8 cellular contexts compared by ENCODE assay signal in the genomic region with DNA sequence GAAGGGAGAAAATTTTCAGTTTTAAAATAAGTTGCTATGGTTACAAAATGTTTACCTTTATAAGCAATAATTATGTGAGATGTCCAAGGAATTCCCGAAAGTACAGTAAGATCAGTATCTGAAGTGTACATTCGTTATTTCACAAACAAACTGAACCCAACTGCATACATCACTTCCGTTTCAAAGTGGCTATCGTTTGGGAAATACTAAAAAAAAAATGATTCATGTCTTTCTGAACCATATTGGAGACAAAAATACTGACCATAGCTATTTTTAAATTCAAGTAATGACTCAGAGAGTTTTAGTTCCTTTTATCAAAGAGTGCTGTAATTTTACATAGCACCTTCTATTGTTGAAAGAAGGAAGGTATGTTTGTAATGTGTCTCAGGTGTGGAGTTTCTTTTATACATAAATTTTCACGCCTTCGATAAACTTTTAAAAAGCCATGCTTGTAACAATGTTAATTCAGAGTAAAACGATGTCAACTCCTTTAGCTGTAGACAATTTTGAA. TPM values are rescaled to one million over a fixed set of nuclear protein-coding genes. Genes with fewer than 3 reads are reported as not detected.
DNase-seq lines count a peak whose midpoint lies in the region; ATAC-seq, FAIRE-seq and TF ChIP-seq lines count a peak whose summit lies in the region.

No MANE protein-coding gene starts in this region.

- no peaks in the 10 kb centered on the region for H3K9me3 Mint-ChIP-seq in central memory CD8-positive, alpha-beta T cell

- H3K4me1 Mint-ChIP-seq in central memory CD8-positive, alpha-beta T cell, result peaks cover 47% of the 10 kb centered on the region

- no peak overlapping the region for H2AFZ ChIP-seq in Karpas-422 (ENCODE audit: low read length)

- H3K9me3 ChIP-seq in Karpas-422 (ENCODE audit: low read length) (no peaks in the 10 kb centered on the region), thoracic aorta (no peaks in the 10 kb centered on the region), uterus (no peaks in the 10 kb centered on the region)

- no peaks in the 10 kb centered on the region; the same call in 1 of the 2 replicates for H3K36me3 ChIP-seq in Karpas-422 (ENCODE audit: insufficient read depth, low read length)
- no peaks in the 10 kb centered on the region for H3K36me3 ChIP-seq in thoracic aorta
- no peaks in the 10 kb centered on the region for H3K36me3 ChIP-seq in uterus

- TF ChIP-seq POLR2A in GM12892 (IDR thresholded peaks at IDR 0.05; ENCODE audit: low read depth, low read length), result no peak
- TF ChIP-seq POLR2A in uterus (IDR thresholded peaks at IDR 0.05), result no peak

- peak; percentile 93 for FAIRE-seq in GM12892 (lab: Jason Lieb, UNC)

- no peaks in the 10 kb centered on the region for H3K27me3 Mint-ChIP-seq in central memory CD8-positive, alpha-beta T cell

- H3K79me2 ChIP-seq in Karpas-422 (ENCODE audit: low read length), result peaks cover 96% of the 10 kb centered on the region

- peak overlapping the region; percentile 20; the same call in 1 of the 2 replicates for H3K9ac ChIP-seq in Karpas-422 (ENCODE audit: low read length)

- peaks cover 1% of the 10 kb centered on the region for H3K36me3 Mint-ChIP-seq in central memory CD8-positive, alpha-beta T cell (ENCODE audit: insufficient read depth)

- H3K27ac ChIP-seq in Karpas-422 (ENCODE audit: low read length) (peak overlapping the region; percentile 86), thoracic aorta (peak overlapping the region in 1 of 2 donors; percentile 63), uterus (peak overlapping the region in 1 of 2 donors; percentile 20)

- TF ChIP-seq CTCF in thoracic aorta (IDR thresholded peaks at IDR 0.05) (no peak), uterus (IDR thresholded peaks at IDR 0.05) (no peak)

- peak overlapping the region; percentile 48 for H3K4me2 ChIP-seq in Karpas-422 (ENCODE audit: low read depth, low read length, poor library complexity, severe bottlenecking)

- H4K20me1 ChIP-seq in Karpas-422 (ENCODE audit: insufficient read depth, low read depth, low read length), result no peaks in the 10 kb centered on the region

- H3K4me1 ChIP-seq in Karpas-422 (ENCODE audit: low read length) (peaks cover 94% of the 10 kb centered on the region), thoracic aorta (ENCODE audit: control insufficient read depth in 1 of 2, low read depth in 2 of 2) (peaks cover 13 to 28% of the 10 kb centered on the region in 2 donors), uterus (peaks cover 0 to 5% of the 10 kb centered on the region in 2 donors)

- H3K9me2 ChIP-seq in Karpas-422 (replicated peaks; ENCODE audit: insufficient read depth, low read length), result no peaks in the 10 kb centered on the region

- peak overlapping the region; percentile 27 for H3K4me3 ChIP-seq in Karpas-422 (ENCODE audit: low read length)
- peak overlapping the region; percentile 17 for H3K4me3 ChIP-seq in thoracic aorta
- no peak overlapping the region for H3K4me3 ChIP-seq in uterus

- H3K4me3 Mint-ChIP-seq in central memory CD8-positive, alpha-beta T cell, result no peak overlapping the region

- DNase-seq in GM12892 (ENCODE audit: insufficient read length), result peak; percentile 4
- DNase-seq in Karpas-422, result peak; percentile 90
- DNase-seq in central memory CD8-positive, alpha-beta T cell (ENCODE audit: low spot score in 2 of 2), result no peak
- DNase-seq in thoracic aorta (ENCODE audit: low spot score), result no peak
- DNase-seq in central memory CD4-positive, alpha-beta T cell, result no peak
- DNase-seq in DMS53 (lab: John Stamatoyannopoulos, UW), result no peak
- no peak for DNase-seq in uterus

- peak; percentile 80 for ATAC-seq in GM21723 (IDR thresholded peaks at IDR 0.05; ENCODE audit: unreplicated experiment)
- ATAC-seq in central memory CD8-positive, alpha-beta T cell (replicated peaks; ENCODE audit: extremely low read depth, poor library complexity, severe bottlenecking), result no peak
- ATAC-seq in thoracic aorta (ENCODE audit: insufficient number of reproducible peaks, low FRiP score, low read depth), result peak; percentile 52

- intact Hi-C loops in uterus (cut with DNase I; ENCODE audit: low total_unique reads), result no loop called here

- H3K27me3 ChIP-seq in Karpas-422 (ENCODE audit: low read length), result no peaks in the 10 kb centered on the region
- H3K27me3 ChIP-seq in thoracic aorta (replicated peaks; ENCODE audit: insufficient read depth), result no peaks in the 10 kb centered on the region
- no peaks in the 10 kb centered on the region for H3K27me3 ChIP-seq in uterus

- H3K27ac Mint-ChIP-seq in central memory CD8-positive, alpha-beta T cell (ENCODE audit: low read depth), result peak overlapping the region; percentile 24

RNA-seq across cellular contexts. Expression of a gene that starts 8.0 kb away (rescaled TPM):
- polyA plus RNA-seq in GM12892 (2012; ENCODE audit: missing spikeins), result 22.0 TPM
- total RNA-seq in Karpas-422 (2014; rRNA removed; shearing (Covaris generic); ENCODE audit: low replicate concordance), result 70.3 and 113 TPM in 2 replicates
- total RNA-seq in thoracic aorta, result 10 to 100 TPM; 42.5 to 60.2 TPM
- 10 to 100 TPM; 20.0 to 86.8 (median 37.6) TPM for total RNA-seq in uterus

Comparison
In these comparisons a context has a peak if more than half of its experiments do, and no peak if none do; other contexts are left out.
1. DNase-seq: peak in GM12892 (single experiment) and Karpas-422 (single experiment); none in central memory CD8-positive, alpha-beta T cell (0 of 2), thoracic aorta (single experiment), central memory CD4-positive, alpha-beta T cell (single experiment), DMS53 (single experiment) and uterus (0 of 2).
2. H3K4me3 ChIP-seq: peak in Karpas-422 (single experiment) and thoracic aorta (single experiment); none in uterus (0 of 2).